Comparison of ENCODE assay signal across 23 cellular contexts in the genomic region with DNA sequence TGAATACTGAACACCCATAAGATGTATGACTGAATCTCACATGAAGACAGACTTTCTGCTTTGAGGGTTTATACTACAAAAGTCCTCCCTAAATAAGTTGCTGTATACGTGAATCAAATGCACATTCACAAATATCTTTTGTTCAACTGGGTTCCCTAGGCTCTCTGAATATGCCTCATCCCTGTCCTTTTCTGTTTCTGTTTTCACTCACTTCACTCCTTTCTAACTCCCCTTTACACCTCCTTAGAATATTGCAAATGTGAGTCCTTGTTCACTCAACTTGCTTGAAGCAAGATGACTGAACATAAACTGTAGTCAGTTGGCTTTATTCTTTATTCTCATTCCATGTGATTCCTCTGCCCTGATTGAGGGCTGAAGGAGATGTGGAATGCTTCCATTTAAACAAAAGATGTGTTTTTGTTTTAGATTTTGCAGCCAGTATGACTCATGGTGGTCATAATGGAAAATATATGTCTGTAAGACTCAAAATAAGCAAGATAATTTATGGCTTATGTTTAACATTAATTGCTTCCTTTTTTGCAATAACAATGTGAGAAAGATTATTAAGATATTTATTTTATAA.
DNase-seq lines count a peak whose midpoint lies in the region; ATAC-seq, FAIRE-seq and TF ChIP-seq lines count a peak whose summit lies in the region.
"Had no signal": no experiment of that assay in that cellular context is flagged by ENCODE, and none has a peak within 500 bp of the region (broad histone marks: within the 10 kb centered on the region; RNA-seq: fewer than 3 reads in every experiment).

No MANE protein-coding gene starts in this region.

- no peak overlapping the region for H2AK5ac ChIP-seq in mesenchymal stem cell (ENCODE audit: low read length, severe bottlenecking)

- no peak overlapping the region for H3K4ac ChIP-seq in mesenchymal stem cell (ENCODE audit: low read depth in 1 of 2, low read length in 2 of 2)

- no peak overlapping the region for H3K18ac ChIP-seq in mesenchymal stem cell (ENCODE audit: low read depth in 1 of 2, low read length in 2 of 2)

- H3K4me1 ChIP-seq in OCI-LY3 (ENCODE audit: low read length) (peaks cover 34% of the 10 kb centered on the region), endothelial cell of umbilical vein (ENCODE audit: control insufficient read depth, extremely low read depth, insufficient read depth, low read length) (peaks cover 11% of the 10 kb centered on the region), mesenchymal stem cell (ENCODE audit: control insufficient read depth, insufficient read depth, low read depth, low read length) (peaks cover 1% of the 10 kb centered on the region)
- H3K4me1 ChIP-seq: ascending aorta, heart left ventricle, lower lobe of right lung had no signal

- H3K23ac ChIP-seq in mesenchymal stem cell (ENCODE audit: low read length in 2 of 2) = no peak overlapping the region

- H2AFZ ChIP-seq in OCI-LY3 (ENCODE audit: low read depth, low read length) (0 out of 2 replicates have a peak overlapping the region, but pooled peaks have one; percentile 45), endothelial cell of umbilical vein (ENCODE audit: low read depth, low read length) (peak overlapping the region; percentile 39), mesenchymal stem cell (ENCODE audit: low read depth, low read length) (no peak overlapping the region)

- dilution Hi-C loops in endothelial cell of umbilical vein (cut with MboI; ENCODE audit: extremely low pct_ligation_motif_present, low sequenced_read_pairs) = no loop called here

- TF ChIP-seq POLR2A in endothelial cell of umbilical vein (IDR thresholded peaks at IDR 0.05; ENCODE audit: low read depth, low read length) = no peak

- H2BK12ac ChIP-seq in mesenchymal stem cell (ENCODE audit: low read length in 2 of 2) = no peak overlapping the region

- WGBS in mesenchymal stem cell = 98% methylated on average over 1 of the region's 1 CpG

- peaks cover 5% of the 10 kb centered on the region for H3K36me3 ChIP-seq in OCI-LY3 (replicated peaks; ENCODE audit: low read depth, low read length)
- H3K36me3 ChIP-seq in endothelial cell of umbilical vein (ENCODE audit: control insufficient read depth in 2 of 2, extremely low read depth in 1 of 2, insufficient read depth in 2 of 2, low read length in 2 of 2) = no peaks in the 10 kb centered on the region
- no peaks in the 10 kb centered on the region for H3K36me3 ChIP-seq in mesenchymal stem cell (ENCODE audit: control insufficient read depth in 1 of 2, insufficient read depth in 2 of 2, low read depth in 1 of 2, low read length in 2 of 2)
- H3K36me3 ChIP-seq: ascending aorta, heart left ventricle, lower lobe of right lung had no signal

- peak; percentile 11 for DNase-seq in EH (ENCODE audit: low read depth)
- DNase-seq in endothelial cell of umbilical vein (ENCODE audit: low read depth, low spot score) = peak; percentile 89
- peak; percentile 15 for DNase-seq in mesenchymal stem cell
- DNase-seq in NCI-H524 (lab: John Stamatoyannopoulos, UW) = no peak
- DNase-seq in NCI-H524 treated with DMSO at 0.1 percent for 48 hours (lab: John Stamatoyannopoulos, UW) = no peak
- no peak for DNase-seq in medulla oblongata (ENCODE audit: extremely low spot score)
- DNase-seq: activated CD4-positive, alpha-beta T cell treated with anti-CD3 and anti-CD28 coated beads, Interleukin-2, amount 10 ng/mL, durations not matched to agents 7 days and 5 days; activated naive CD4-positive, alpha-beta T cell treated with anti-CD3 and anti-CD28 coated beads, Interleukin-2, amount 10 ng/mL, durations not matched to agents 7 days and 5 days; heart left ventricle; HFFc6; lower lobe of right lung; naive B cell; NCI-H1092 treated with DMSO at 0.1 percent for 48 hours; NCI-H748 treated with DMSO at 0.1 percent for 48 hours; stimulated activated CD4-positive, alpha-beta T cell treated with anti-CD3 and anti-CD28 coated beads, Interleukin-2, amount 100 ng/mL, for 48 hours had no signal

- intact Hi-C loops in endothelial cell of umbilical vein (cut with micrococcal nuclease) = no loop called here

- H3K9ac ChIP-seq in OCI-LY3 (ENCODE audit: low read length) = no peak overlapping the region
- H3K9ac ChIP-seq in endothelial cell of umbilical vein (replicated peaks; ENCODE audit: extremely low read depth, insufficient read depth, low read length) = no peak overlapping the region
- H3K9ac ChIP-seq in mesenchymal stem cell (ENCODE audit: low read length) = no peak overlapping the region
- H3K9ac ChIP-seq: KMS-11 had no signal

- no peak for ATAC-seq in GM21447 (IDR thresholded peaks at IDR 0.05; ENCODE audit: unreplicated experiment)
- ATAC-seq: heart left ventricle, lower lobe of right lung, Panc1 had no signal

- H3K79me2 ChIP-seq in OCI-LY3 (ENCODE audit: low read length) (no peaks in the 10 kb centered on the region), endothelial cell of umbilical vein (ENCODE audit: control insufficient read depth, insufficient read depth, low read length) (no peaks in the 10 kb centered on the region)

- CTCF ChIA-PET in endothelial cell of umbilical vein (lab: Charles Lee) = interaction anchor here (1.3 kb wide), 1 partner anchor 19 kb away, joined by 3 read pairs; no protein-coding TSS in a partner anchor

- H3K9me1 ChIP-seq in endothelial cell of umbilical vein (replicated peaks; ENCODE audit: control insufficient read depth, extremely low read depth, insufficient read depth, low read length) = no peaks in the 10 kb centered on the region

- H3K14ac ChIP-seq in mesenchymal stem cell (ENCODE audit: low read length in 2 of 2) = no peak overlapping the region

- peak; percentile 67 for FAIRE-seq in endothelial cell of umbilical vein (lab: Jason Lieb, UNC)
- FAIRE-seq: GM12891, islet of Langerhans had no signal

- H3K27ac ChIP-seq in OCI-LY3 (ENCODE audit: low read length) (no peak overlapping the region; the same call in 1 of the 2 replicates), endothelial cell of umbilical vein (ENCODE audit: insufficient read depth, low read depth, low read length) (no peak overlapping the region), mesenchymal stem cell (ENCODE audit: low read length, poor library complexity, severe bottlenecking) (peak overlapping the region; percentile 12)
- H3K27ac ChIP-seq: ascending aorta, coronary artery, heart left ventricle, KMS-11, lower lobe of right lung had no signal

- no peak overlapping the region for H4K8ac ChIP-seq in mesenchymal stem cell (ENCODE audit: low read length)

- H4K20me1 ChIP-seq in OCI-LY3 (ENCODE audit: insufficient read depth, low read length) (no peaks in the 10 kb centered on the region), endothelial cell of umbilical vein (replicated peaks; ENCODE audit: control insufficient read depth, extremely low read depth, insufficient read depth, low read length) (no peaks in the 10 kb centered on the region)

- no peak overlapping the region for H2BK15ac ChIP-seq in mesenchymal stem cell (ENCODE audit: low read depth, poor library complexity, severe bottlenecking)

- H2BK120ac ChIP-seq in mesenchymal stem cell (ENCODE audit: low read depth, low read length) = no peak overlapping the region

- H3K27me3 ChIP-seq in OCI-LY3 (ENCODE audit: low read depth, low read length) (no peaks in the 10 kb centered on the region), endothelial cell of umbilical vein (ENCODE audit: control insufficient read depth in 2 of 2, insufficient read depth in 2 of 2, low read length in 2 of 2) (no peaks in the 10 kb centered on the region), mesenchymal stem cell (ENCODE audit: control insufficient read depth in 1 of 2, insufficient read depth in 1 of 2, low read length in 2 of 2) (no peaks in the 10 kb centered on the region)
- H3K27me3 ChIP-seq: ascending aorta had no signal

- H4K91ac ChIP-seq in mesenchymal stem cell (ENCODE audit: low read length) = no peak overlapping the region

- H3K79me1 ChIP-seq in mesenchymal stem cell (replicated peaks; ENCODE audit: low read length, poor library complexity, severe bottlenecking) = no peaks in the 10 kb centered on the region

- POLR2A ChIA-PET in endothelial cell of umbilical vein (lab: Charles Lee) = no interaction called here

- H3K4me3 ChIP-seq in OCI-LY3 (ENCODE audit: low read length) (no peak overlapping the region), endothelial cell of umbilical vein (replicated peaks in 1 of 3; ENCODE audit: insufficient read depth in 1 of 3, low read depth in 1 of 3, low read length in 3 of 3) (no peak overlapping the region), mesenchymal stem cell (ENCODE audit: insufficient read depth in 1 of 2, low read depth in 1 of 2, low read length in 2 of 2) (no peak overlapping the region)
- H3K4me3 ChIP-seq: ascending aorta, coronary artery, heart left ventricle, lower lobe of right lung had no signal

- H3K9me3 ChIP-seq in OCI-LY3 (ENCODE audit: insufficient read depth, low read length) = no peaks in the 10 kb centered on the region
- H3K9me3 ChIP-seq in endothelial cell of umbilical vein (replicated peaks; ENCODE audit: control insufficient read depth, insufficient read depth, low read length) = no peaks in the 10 kb centered on the region
- no peaks in the 10 kb centered on the region for H3K9me3 ChIP-seq in mesenchymal stem cell (ENCODE audit: control insufficient read depth, low read length)
- H3K9me3 ChIP-seq: ascending aorta, heart left ventricle, lower lobe of right lung had no signal

- TF ChIP-seq CTCF in OCI-LY3 (IDR thresholded peaks at IDR 0.05; ENCODE audit: low read depth, low read length) = no peak
- TF ChIP-seq CTCF in endothelial cell of umbilical vein (IDR thresholded peaks at IDR 0.05; ENCODE audit: extremely low read depth in 1 of 2, insufficient read depth in 1 of 2, low read depth in 1 of 2, low read length in 2 of 2) = no peak

- no peak overlapping the region for H2BK5ac ChIP-seq in mesenchymal stem cell (ENCODE audit: low read depth, low read length, poor library complexity, severe bottlenecking)

- no peak overlapping the region for H3K4me2 ChIP-seq in OCI-LY3 (ENCODE audit: low read length)
- H3K4me2 ChIP-seq in endothelial cell of umbilical vein (ENCODE audit: insufficient read depth, low read length) = peak overlapping the region; percentile 8
- H3K4me2 ChIP-seq in mesenchymal stem cell (ENCODE audit: low read length, poor library complexity, severe bottlenecking) = no peak overlapping the region
- H3K4me2 ChIP-seq: KMS-11 had no signal

- no TSS peak for BruUV-seq in endothelial cell of umbilical vein (replicated peaks; lab: Mats Ljungman, UMichigan)

TF ChIP-seq in endothelial cell of umbilical vein, 7 proteins besides CTCF, POLR2A, EP300 and RAD21:
- peak; percentile 72 for TF ChIP-seq FOS (IDR thresholded peaks at IDR 0.05; ENCODE audit: borderline replicate concordance, insufficient read depth, low read length)
- no peak for TF ChIP-seq EZH2 (IDR thresholded peaks at IDR 0.05; ENCODE audit: borderline replicate concordance, low read depth, low read length, severe bottlenecking)
- TF ChIP-seq JUN (IDR thresholded peaks at IDR 0.05; ENCODE audit: borderline replicate concordance, insufficient read depth, insufficient read length, low read depth) = peak; percentile 65

Comparison
In these comparisons a context has a peak if more than half of its experiments do, and no peak if none do; other contexts are left out.
1. DNase-seq: peak in EH (single experiment), endothelial cell of umbilical vein (single experiment) and mesenchymal stem cell (single experiment); none in NCI-H524 (0 of 2), NCI-H524 treated with DMSO at 0.1 percent for 48 hours (single experiment) and medulla oblongata (single experiment).